ENCODE assay signal across 17 cellular contexts in the genomic region with DNA sequence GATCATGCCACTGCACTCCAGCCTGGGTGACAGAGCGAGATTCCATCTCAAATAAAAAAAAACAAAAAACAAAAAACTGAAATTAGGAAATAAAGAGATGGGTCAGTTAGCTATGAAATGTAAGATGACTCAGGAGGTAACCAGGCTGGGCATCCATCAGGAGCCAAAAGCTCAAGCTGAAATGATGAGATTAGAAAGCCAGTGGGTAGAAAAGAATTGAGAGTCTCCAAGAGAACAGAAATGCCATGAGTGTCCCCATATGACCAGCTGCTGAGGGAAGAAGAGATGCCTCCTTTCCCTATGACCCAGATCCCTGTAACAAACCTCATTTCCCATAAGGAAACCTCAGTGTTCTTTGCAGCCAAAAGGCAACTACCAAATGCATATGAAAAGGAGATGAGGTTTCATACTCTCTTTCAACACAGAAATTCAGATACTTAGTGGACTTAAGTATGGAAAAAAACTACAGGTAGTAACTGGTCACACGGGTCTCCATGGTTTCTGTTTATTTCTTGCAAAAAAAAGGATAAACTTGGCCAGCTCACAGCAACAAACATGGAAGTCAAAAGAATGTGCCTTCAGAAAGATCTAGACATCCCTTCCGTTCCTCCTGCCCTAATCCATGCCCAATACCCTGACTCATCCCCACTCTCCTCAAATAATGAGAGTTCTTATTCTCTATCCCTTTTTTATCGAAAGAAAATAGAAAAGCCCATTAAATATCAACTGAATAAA. TPM values are rescaled to one million over a fixed set of nuclear protein-coding genes. Genes with fewer than 3 reads are reported as not detected.
DNase-seq lines count a peak whose midpoint lies in the region; ATAC-seq, FAIRE-seq and TF ChIP-seq lines count a peak whose summit lies in the region.
"Had no signal": no experiment of that assay in that cellular context is flagged by ENCODE, and none has a peak within 500 bp of the region (broad histone marks: within the 10 kb centered on the region; RNA-seq: fewer than 3 reads in every experiment).

No MANE protein-coding gene starts in this region.

- no peaks in the 10 kb centered on the region for H3K9me1 ChIP-seq in K562 (ENCODE audit: control insufficient read depth, insufficient read depth, low read length)

- H3K79me2 ChIP-seq in ACC112 (ENCODE audit: control insufficient read depth, insufficient read depth, low read length, unreplicated experiment) (peaks cover 94% of the 10 kb centered on the region), K562 (ENCODE audit: control insufficient read depth, insufficient read depth, low read length) (peaks cover 97% of the 10 kb centered on the region)

- H2AFZ ChIP-seq in ACC112 (ENCODE audit: low read length, unreplicated experiment) (no peak overlapping the region), K562 (ENCODE audit: low read depth, low read length) (no peak overlapping the region)
- H2AFZ ChIP-seq: neural progenitor cell had no signal

- H3K36me3 ChIP-seq in ACC112 (ENCODE audit: insufficient read depth, low read length) (peaks cover 14% of the 10 kb centered on the region), K562 (ENCODE audit: control insufficient read depth, insufficient read depth, low read length) (peaks cover 11% of the 10 kb centered on the region), WERI-Rb-1 (no peaks in the 10 kb centered on the region)
- H3K36me3 ChIP-seq: ascending aorta, neural progenitor cell, Peyer's patch, tibial artery had no signal

- TF ChIP-seq CTCF in K562 (IDR thresholded peaks at IDR 0.05 in 2 of 3, conservative IDR thresholded peaks at IDR 0.05 in 1 of 3; ENCODE audit: insufficient read depth in 2 of 3, low read depth in 1 of 3, low read length in 3 of 3), result no peak
- TF ChIP-seq CTCF in WERI-Rb-1 (IDR thresholded peaks at IDR 0.05; ENCODE audit: low read depth, low read length), result no peak

- DNase-seq in HS-5 (ENCODE audit: low read depth), result peak; percentile 80
- DNase-seq in K562 (ENCODE audit: extremely low read depth in 1 of 4, low spot score in 3 of 4), result no peak
- peak; percentile 52 for DNase-seq in glomerular visceral epithelial cell (ENCODE audit: extremely low spot score)
- DNase-seq in foreskin melanocyte, result no peak
- no peak for DNase-seq in WERI-Rb-1
- DNase-seq in urothelium cell line (ENCODE audit: low spot score), result no peak
- DNase-seq: activated CD4-positive, alpha-beta T cell treated with anti-CD3 and anti-CD28 coated beads for 4 hours; activated T-cell treated with anti-CD3 and anti-CD28 coated beads, Interleukin-2, amount 50 U/mL, for 48 hours; endodermal cell; NCI-H1436 treated with DMSO at 0.1 percent for 48 hours; NCI-H510A; Peyer's patch; tibial artery had no signal

- no TSS peak for BruUV-seq in K562 (replicated peaks; lab: Mats Ljungman, UMichigan)

- no peak for TF ChIP-seq EP300 in K562 (IDR thresholded peaks at IDR 0.05; ENCODE audit: low read length)

- intact Hi-C loops in K562 (cut with micrococcal nuclease), result no loop called here

- H4K20me1 ChIP-seq in K562 (replicated peaks; ENCODE audit: control insufficient read depth, insufficient read depth, low read length), result no peaks in the 10 kb centered on the region

- TF ChIP-seq POLR2A in K562 (conservative IDR thresholded peaks at IDR 0.05), result no peak

- H3K4me1 ChIP-seq in ACC112 (ENCODE audit: control insufficient read depth, insufficient read depth, low read length, unreplicated experiment), result peaks cover 61% of the 10 kb centered on the region
- H3K4me1 ChIP-seq in K562 (replicated peaks in 1 of 2; ENCODE audit: control insufficient read depth in 2 of 2, insufficient read depth in 2 of 2, low read length in 2 of 2), result peaks cover 3 to 45% of the 10 kb centered on the region in 2 experiments; a peak in 4 of 5 replicates
- H3K4me1 ChIP-seq: ascending aorta, neural progenitor cell, Peyer's patch had no signal

- no peak for TF ChIP-seq RAD21 in K562 (CRISPR knock-in tag; conservative IDR thresholded peaks at IDR 0.05 in 1 of 2, IDR thresholded peaks at IDR 0.05 in 1 of 2)

- H3K9me3 ChIP-seq in K562 (replicated peaks; ENCODE audit: control insufficient read depth, insufficient read depth, low read depth, low read length), result no peaks in the 10 kb centered on the region
- no peaks in the 10 kb centered on the region for H3K9me3 ChIP-seq in WERI-Rb-1 (ENCODE audit: severe bottlenecking)
- H3K9me3 ChIP-seq: ascending aorta, Peyer's patch, tibial artery had no signal

- POLR2A ChIA-PET in K562 (lab: Yijun Ruan, JAX), result no interaction called here

- H3K27ac ChIP-seq in ACC112 (ENCODE audit: low read depth, low read length) (peak overlapping the region; percentile 97), K562 (ENCODE audit: extremely low read depth, low read depth, low read length) (no peak overlapping the region), WERI-Rb-1 (no peak overlapping the region)
- H3K27ac ChIP-seq: ascending aorta, neural progenitor cell, Peyer's patch, tibial artery had no signal

- no peak for ATAC-seq in K562
- ATAC-seq in HG03135 (IDR thresholded peaks at IDR 0.05; ENCODE audit: unreplicated experiment), result no peak

- H3K4me3 ChIP-seq in ACC112 (ENCODE audit: low read depth, low read length) (peak overlapping the region; percentile 12; the same call in 1 of the 2 replicates), K562 (no peak overlapping the region), WERI-Rb-1 (ENCODE audit: low read depth, low read length) (no peak overlapping the region)
- H3K4me3 ChIP-seq: ascending aorta, neural progenitor cell, Peyer's patch, tibial artery had no signal

- CTCF ChIA-PET in K562 (lab: Yijun Ruan, JAX; ENCODE audit: low intra/inter-chr PET ratio), result no interaction called here

- no peak overlapping the region for H3K4me2 ChIP-seq in K562 (ENCODE audit: insufficient read depth, low read length)
- H3K4me2 ChIP-seq: neural progenitor cell had no signal

- H3K27me3 ChIP-seq in ACC112 (ENCODE audit: insufficient read depth, low read length), result no peaks in the 10 kb centered on the region
- H3K27me3 ChIP-seq in K562 (ENCODE audit: control insufficient read depth in 2 of 2, insufficient read depth in 2 of 2, low read length in 2 of 2), result no peaks in the 10 kb centered on the region
- H3K27me3 ChIP-seq in WERI-Rb-1 (ENCODE audit: insufficient read depth, low read depth, severe bottlenecking), result no peaks in the 10 kb centered on the region
- H3K27me3 ChIP-seq: ascending aorta, neural progenitor cell, Peyer's patch, tibial artery had no signal

- FAIRE-seq in K562 (lab: Jason Lieb, UNC), result no peak
- FAIRE-seq in urothelium cell line (lab: Jason Lieb, UNC), result no peak

- in situ Hi-C loops in K562 (cut with MboI), result no loop called here

- WGBS in K562 (ENCODE audit: insufficient coverage, low coverage, missing lambda C conversion rate), result 75% methylated on average over 4 of the region's 4 CpGs

- no peak overlapping the region for H3K9ac ChIP-seq in K562 (ENCODE audit: insufficient read depth in 1 of 2, low read depth in 2 of 2, low read length in 2 of 2)
- H3K9ac ChIP-seq: neural progenitor cell had no signal

TF ChIP-seq in K562, 482 proteins besides CTCF, POLR2A, EP300 and RAD21:
- peak; percentile 58; the same call in 1 of the 2 replicates for TF ChIP-seq FOXJ2 (tag; IDR thresholded peaks at IDR 0.05)
- no peak for TF ChIP-seq ZFPM2 (CRISPR knock-in tag; IDR thresholded peaks at IDR 0.05)
- TF ChIP-seq, protein P1, sequence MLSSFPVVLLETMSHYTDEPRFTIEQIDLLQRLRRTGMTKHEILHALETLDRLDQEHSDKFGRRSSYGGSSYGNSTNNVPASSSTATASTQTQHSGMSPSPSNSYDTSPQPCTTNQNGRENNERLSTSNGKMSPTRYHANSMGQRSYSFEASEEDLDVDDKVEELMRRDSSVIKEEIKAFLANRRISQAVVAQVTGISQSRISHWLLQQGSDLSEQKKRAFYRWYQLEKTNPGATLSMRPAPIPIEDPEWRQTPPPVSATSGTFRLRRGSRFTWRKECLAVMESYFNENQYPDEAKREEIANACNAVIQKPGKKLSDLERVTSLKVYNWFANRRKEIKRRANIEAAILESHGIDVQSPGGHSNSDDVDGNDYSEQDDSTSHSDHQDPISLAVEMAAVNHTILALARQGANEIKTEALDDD (IDR thresholded peaks at IDR 0.05), result no peak
TF ChIP-seq in K562: peak in this region for 1.

RNA-seq across cellular contexts. Expression of a gene that starts 8.1 kb away (rescaled TPM):
- 15.1 and 38.1 TPM in 2 replicates for total RNA-seq in K562 (2011; cell fraction: chromatin; rRNA removed; ENCODE audit: low replicate concordance)
- 9.8 and 11.2 TPM in 2 replicates for total RNA-seq in K562 (2011; cell fraction: nucleolus; rRNA removed)
- total RNA-seq in K562 (2011; cell fraction: nucleoplasm; rRNA removed), result 14.4 and 21.6 TPM in 2 replicates
- total RNA-seq in K562 (2014; rRNA removed) (15.5 and 16.2 TPM in 2 replicates), K562 (2014; rRNA removed; fragmentation: Illumina TruSeq; extraction: Trizol) (29.7 and 33.9 TPM in 2 replicates), K562 (2015; rRNA removed; fragmentation: Illumina TruSeq; extraction: Trizol) (21.6 and 24.3 TPM in 2 replicates), K562 (2021) (18.4 and 21.1 TPM in 2 replicates)
- polyA plus RNA-seq in K562 (2011; rRNA removed) (25.6 and 25.8 TPM in 2 replicates), K562 (2014; fragmentation: Illumina TruSeq; extraction: Trizol) (20.2 and 22.0 TPM in 2 replicates), K562 (2014; fragmentation: Nextera tagmentation; extraction: Ambion mirVana) (10 to 100 TPM; 17.8 to 19.0 TPM), K562 (2014; rRNA removed) (11.8 and 13.3 TPM in 2 replicates)
- 4.0 and 10.9 TPM in 2 replicates for polyA plus RNA-seq in K562 (2011; cell fraction: cytosol; rRNA removed)
- 7.1 and 10.8 TPM in 2 replicates for polyA plus RNA-seq in K562 (2011; cell fraction: nucleus; rRNA removed)
- 14.6 and 19.2 TPM in 2 replicates for polyA plus RNA-seq in K562 (2012)
- polyA minus RNA-seq in K562 (2011; rRNA and poly(A)+ RNA removed), result 38.4 and 50.9 TPM in 2 replicates
- polyA minus RNA-seq in K562 (2011; cell fraction: cytosol; rRNA and poly(A)+ RNA removed), result 16.6 and 20.7 TPM in 2 replicates
- polyA minus RNA-seq in K562 (2011; cell fraction: nucleus; rRNA and poly(A)+ RNA removed), result 13.2 and 34.0 TPM in 2 replicates

Comparison
In these comparisons a context has a peak if more than half of its experiments do, and no peak if none do; other contexts are left out.
1. DNase-seq: peak in HS-5 (single experiment) and glomerular visceral epithelial cell (single experiment); none in K562 (0 of 4), foreskin melanocyte (single experiment), WERI-Rb-1 (single experiment) and urothelium cell line (single experiment).